Comparison of ENCODE assay signal across 8 cellular contexts in genomic region chr12:123043536-123044001, GRCh38.
DNase-seq lines count a peak whose midpoint lies in the region; ATAC-seq and TF ChIP-seq lines count a peak whose summit lies in the region.

No MANE protein-coding gene starts in this region.

- TF ChIP-seq CTCF in chondrocyte (IDR thresholded peaks at IDR 0.05), result peak; percentile 90

- H3K9me3 Mint-ChIP-seq in activated CD4-positive, alpha-beta T cell treated with anti-CD3 and anti-CD28 coated beads, Interleukin-2, amount 10 ng/mL, durations not matched to agents 24 days and 14 days, result no peaks in the 10 kb centered on the region
- H3K9me3 Mint-ChIP-seq in chondrocyte (ENCODE audit: low read depth), result no peaks in the 10 kb centered on the region

- intact Hi-C loops in activated CD4-positive, alpha-beta T cell treated with anti-CD3 and anti-CD28 coated beads, Interleukin-2, amount 10 ng/mL, durations not matched to agents 24 days and 14 days (cut with micrococcal nuclease), result loop anchor here (1.0 kb wide), 3 partner anchors 33 to 194 kb away; no protein-coding TSS in a partner anchor

- H3K36me3 Mint-ChIP-seq in activated CD4-positive, alpha-beta T cell treated with anti-CD3 and anti-CD28 coated beads, Interleukin-2, amount 10 ng/mL, durations not matched to agents 24 days and 14 days (ENCODE audit: low read depth), result no peaks in the 10 kb centered on the region
- H3K36me3 Mint-ChIP-seq in chondrocyte (ENCODE audit: low read depth), result no peaks in the 10 kb centered on the region

- no peak overlapping the region for H3K4me3 Mint-ChIP-seq in activated CD4-positive, alpha-beta T cell treated with anti-CD3 and anti-CD28 coated beads, Interleukin-2, amount 10 ng/mL, durations not matched to agents 24 days and 14 days
- H3K4me3 Mint-ChIP-seq in chondrocyte (ENCODE audit: unreplicated experiment), result no peak overlapping the region

- DNase-seq in NCI-H345 (lab: John Stamatoyannopoulos, UW) (peak; percentile 67), NCI-H345 treated with DMSO at 0.1 percent for 48 hours (lab: John Stamatoyannopoulos, UW; ENCODE audit: unreplicated experiment) (no peak), NCI-H446 (lab: John Stamatoyannopoulos, UW) (peak; percentile 18 to 48), chondrocyte (ENCODE audit: low spot score) (peak; percentile 92), left lobe of liver (ENCODE audit: low spot score) (peak; percentile 87)
- DNase-seq in activated CD4-positive, alpha-beta T cell treated with anti-CD3 and anti-CD28 coated beads, Interleukin-2, amount 10 ng/mL, durations not matched to agents 24 days and 14 days, result peak; percentile 89
- peak; percentile 63 for DNase-seq in stimulated activated CD4-positive, alpha-beta T cell treated with anti-CD3 and anti-CD28 coated beads, Interleukin-2, amount 100 ng/mL, for 4 hours (ENCODE audit: low read depth)

- ATAC-seq in left lobe of liver (peak; percentile 93), HG03135 (IDR thresholded peaks at IDR 0.05; ENCODE audit: unreplicated experiment) (no peak)

- H3K27me3 Mint-ChIP-seq in activated CD4-positive, alpha-beta T cell treated with anti-CD3 and anti-CD28 coated beads, Interleukin-2, amount 10 ng/mL, durations not matched to agents 24 days and 14 days, result no peaks in the 10 kb centered on the region
- no peaks in the 10 kb centered on the region for H3K27me3 Mint-ChIP-seq in chondrocyte (ENCODE audit: low read depth)

- H3K27ac Mint-ChIP-seq in activated CD4-positive, alpha-beta T cell treated with anti-CD3 and anti-CD28 coated beads, Interleukin-2, amount 10 ng/mL, durations not matched to agents 24 days and 14 days, result peak overlapping the region; percentile 78
- H3K27ac Mint-ChIP-seq in chondrocyte (ENCODE audit: unreplicated experiment), result peak overlapping the region; percentile 69

- peaks cover 22% of the 10 kb centered on the region for H3K4me1 Mint-ChIP-seq in activated CD4-positive, alpha-beta T cell treated with anti-CD3 and anti-CD28 coated beads, Interleukin-2, amount 10 ng/mL, durations not matched to agents 24 days and 14 days
- H3K4me1 Mint-ChIP-seq in chondrocyte (ENCODE audit: low read depth), result peaks cover 14% of the 10 kb centered on the region
